16 cellular contexts compared by ENCODE assay signal in genomic region chr16:24537474-24538337, GRCh38. TPM values are rescaled to one million over a fixed set of nuclear protein-coding genes. Genes with fewer than 3 reads are reported as not detected.
DNase-seq lines count a peak whose midpoint lies in the region; ATAC-seq and TF ChIP-seq lines count a peak whose summit lies in the region.
"Had no signal": no experiment of that assay in that cellular context is flagged by ENCODE, and none has a peak within 500 bp of the region (broad histone marks: within the 10 kb centered on the region; RNA-seq: fewer than 3 reads in every experiment).

No MANE protein-coding gene starts in this region.

- H3K4me3 Mint-ChIP-seq in activated T-cell treated with anti-CD3 and anti-CD28 coated beads, Interleukin-2, amount 50 U/mL, for 4 hours, result peak overlapping the region; percentile 63
- H3K4me3 Mint-ChIP-seq in activated T-helper 17 cell treated with anti-CD3 and anti-CD28 coated beads, Interleukin-2, amount 50 U/mL, for 72 hours, result peak overlapping the region; percentile 98

- intact Hi-C loops in psoas muscle (cut with DNase I), result loop anchor here in 1 of 2 donors (10.0 kb wide), 1 partner anchor 717 kb away; the partner anchor contains the start of gene ZKSCAN2

- DNase-seq in activated T-cell treated with anti-CD3 and anti-CD28 coated beads, Interleukin-2, amount 50 U/mL, for 4 hours, result no peak
- no peak for DNase-seq in activated T-cell treated with anti-CD3 and anti-CD28 coated beads, Interleukin-2, amount 50 U/mL, for 1 hour
- peak; percentile 54 for DNase-seq in MG63
- DNase-seq in neuronal stem cell (ENCODE audit: low spot score), result no peak
- DNase-seq in psoas muscle, result no peak
- DNase-seq: activated CD4-positive, alpha-beta memory T cell treated with anti-CD3 and anti-CD28 coated beads, Interleukin-2, amount 10 ng/mL, durations not matched to agents 7 days and 5 days; anterior cingulate cortex; gastrocnemius medialis; NCI-H1092; NCI-H510A treated with DMSO at 0.1 percent for 48 hours; small intestine had no signal

- H3K36me3 Mint-ChIP-seq in activated T-cell treated with anti-CD3 and anti-CD28 coated beads, Interleukin-2, amount 50 U/mL, for 4 hours (ENCODE audit: insufficient read depth), result peaks cover 17% of the 10 kb centered on the region
- peaks cover 32% of the 10 kb centered on the region for H3K36me3 Mint-ChIP-seq in activated T-helper 17 cell treated with anti-CD3 and anti-CD28 coated beads, Interleukin-2, amount 50 U/mL, for 72 hours (ENCODE audit: low read depth)

- TF ChIP-seq CTCF in psoas muscle (IDR thresholded peaks at IDR 0.05), result no peak

- H3K9me3 ChIP-seq in MG63 (no peaks in the 10 kb centered on the region), neuronal stem cell (replicated peaks in 1 of 2; ENCODE audit: control insufficient read depth in 2 of 2, insufficient read depth in 1 of 2, low read depth in 1 of 2, low read length in 2 of 2) (no peaks in the 10 kb centered on the region), psoas muscle (no peaks in the 10 kb centered on the region)
- H3K9me3 ChIP-seq: gastrocnemius medialis, neutrophil, SJSA1 had no signal

- ATAC-seq in activated T-cell treated with anti-CD3 and anti-CD28 coated beads, Interleukin-2, amount 50 U/mL, for 4 hours, result no peak
- no peak for ATAC-seq in activated T-helper 17 cell treated with anti-CD3 and anti-CD28 coated beads, Interleukin-2, amount 50 U/mL, for 72 hours (replicated peaks)
- no peak for ATAC-seq in GM19467 (IDR thresholded peaks at IDR 0.05; ENCODE audit: unreplicated experiment)
- ATAC-seq in HG03571 (IDR thresholded peaks at IDR 0.05; ENCODE audit: unreplicated experiment), result no peak
- no peak for ATAC-seq in psoas muscle
- ATAC-seq: gastrocnemius medialis had no signal

- no peak overlapping the region for H3K14ac ChIP-seq in neuronal stem cell (ENCODE audit: low read length)

- no peak overlapping the region for H2BK15ac ChIP-seq in neuronal stem cell (ENCODE audit: low read length)

- H3K27me3 ChIP-seq in MG63 (no peaks in the 10 kb centered on the region), neuronal stem cell (ENCODE audit: control insufficient read depth in 3 of 3, insufficient read depth in 3 of 3, low read depth in 1 of 3, low read length in 3 of 3) (no peaks in the 10 kb centered on the region), psoas muscle (ENCODE audit: insufficient read depth in 3 of 3, low read length in 2 of 3) (no peaks in the 10 kb centered on the region)
- H3K27me3 ChIP-seq: gastrocnemius medialis, neutrophil, SJSA1 had no signal

- H2BK120ac ChIP-seq in neuronal stem cell (ENCODE audit: low read depth, low read length), result no peak overlapping the region

- peak overlapping the region; percentile 18 for H2AFZ ChIP-seq in neuronal stem cell (ENCODE audit: low read length)

- no peak overlapping the region for H2BK5ac ChIP-seq in neuronal stem cell (ENCODE audit: low read length)

- H3K23ac ChIP-seq in neuronal stem cell (ENCODE audit: low read depth, low read length, poor library complexity), result no peak overlapping the region

- no peak overlapping the region for H4K8ac ChIP-seq in neuronal stem cell (ENCODE audit: low read depth, low read length)

- no peaks in the 10 kb centered on the region for H3K79me1 ChIP-seq in neuronal stem cell (ENCODE audit: low read depth, low read length)

- no peak overlapping the region for H2AK5ac ChIP-seq in neuronal stem cell (ENCODE audit: low read depth, low read length)

- H3K27me3 Mint-ChIP-seq in activated T-cell treated with anti-CD3 and anti-CD28 coated beads, Interleukin-2, amount 50 U/mL, for 4 hours (ENCODE audit: low read depth), result no peaks in the 10 kb centered on the region
- no peaks in the 10 kb centered on the region for H3K27me3 Mint-ChIP-seq in activated T-helper 17 cell treated with anti-CD3 and anti-CD28 coated beads, Interleukin-2, amount 50 U/mL, for 72 hours

- no peak overlapping the region for H2BK12ac ChIP-seq in neuronal stem cell (ENCODE audit: low read length)

- no peak overlapping the region for H3K4me2 ChIP-seq in neuronal stem cell (ENCODE audit: insufficient read depth, low read length, poor library complexity, severe bottlenecking)

- H3K36me3 ChIP-seq in MG63, result peaks cover 26% of the 10 kb centered on the region
- peaks cover 0 to 8% of the 10 kb centered on the region in 2 donors for H3K36me3 ChIP-seq in neuronal stem cell (replicated peaks in 1 of 2; ENCODE audit: control insufficient read depth in 2 of 2, insufficient read depth in 2 of 2, low read length in 2 of 2)
- no peaks in the 10 kb centered on the region for H3K36me3 ChIP-seq in psoas muscle (ENCODE audit: insufficient read depth in 1 of 2, low read depth in 1 of 2)
- H3K36me3 ChIP-seq: gastrocnemius medialis, neutrophil had no signal

- peak overlapping the region; percentile 59 for H3K4ac ChIP-seq in neuronal stem cell (ENCODE audit: low read length)

- H3K4me1 ChIP-seq in neuronal stem cell (ENCODE audit: control insufficient read depth in 2 of 2, insufficient read depth in 1 of 2, low read depth in 1 of 2, low read length in 2 of 2) (peaks cover 1 to 8% of the 10 kb centered on the region in 2 donors), psoas muscle (no peaks in the 10 kb centered on the region)

- H3K4me3 ChIP-seq in MG63 (peak overlapping the region; percentile 9; the same call in 1 of the 2 replicates), neuronal stem cell (ENCODE audit: low read length in 2 of 2) (no peak overlapping the region), psoas muscle (no peak overlapping the region)

- no peaks in the 10 kb centered on the region for H3K9me3 Mint-ChIP-seq in activated T-cell treated with anti-CD3 and anti-CD28 coated beads, Interleukin-2, amount 50 U/mL, for 4 hours
- no peaks in the 10 kb centered on the region for H3K9me3 Mint-ChIP-seq in activated T-helper 17 cell treated with anti-CD3 and anti-CD28 coated beads, Interleukin-2, amount 50 U/mL, for 72 hours
- H3K9me3 Mint-ChIP-seq: activated CD4-positive, alpha-beta memory T cell treated with anti-CD3 and anti-CD28 coated beads, Interleukin-2, amount 10 ng/mL, durations not matched to agents 7 days and 5 days had no signal

- WGBS in neuronal stem cell (ENCODE audit: extremely low coverage in 2 of 2, insufficient read length in 2 of 2, insufficient replicate concordance in 1 of 2), 2 donors, result no CpG with 5 or more reads among the region's 16 CpGs
- 75 to 82% (median 77%) methylated on average over 16 of the region's 16 CpGs for WGBS in psoas muscle, 3 donors

- no peak overlapping the region for H3K9ac ChIP-seq in neuronal stem cell (ENCODE audit: low read depth, low read length, poor library complexity)

- H4K91ac ChIP-seq in neuronal stem cell (ENCODE audit: low read depth, low read length, poor library complexity), result no peak overlapping the region

- no peak overlapping the region for H3K27ac Mint-ChIP-seq in activated T-helper 17 cell treated with anti-CD3 and anti-CD28 coated beads, Interleukin-2, amount 50 U/mL, for 72 hours
- H3K27ac Mint-ChIP-seq: activated CD4-positive, alpha-beta memory T cell treated with anti-CD3 and anti-CD28 coated beads, Interleukin-2, amount 10 ng/mL, durations not matched to agents 7 days and 5 days had no signal

- no peak overlapping the region for H3K18ac ChIP-seq in neuronal stem cell (ENCODE audit: low read length)

- H3K27ac ChIP-seq in neuronal stem cell (replicated peaks; ENCODE audit: low read length) (no peak overlapping the region), psoas muscle (no peak overlapping the region)

- H3K4me1 Mint-ChIP-seq in activated T-cell treated with anti-CD3 and anti-CD28 coated beads, Interleukin-2, amount 50 U/mL, for 4 hours (ENCODE audit: low read depth), result peaks cover 13% of the 10 kb centered on the region
- peaks cover 5% of the 10 kb centered on the region for H3K4me1 Mint-ChIP-seq in activated T-helper 17 cell treated with anti-CD3 and anti-CD28 coated beads, Interleukin-2, amount 50 U/mL, for 72 hours

RNA-seq across cellular contexts. Expression of gene RBBP6, which starts 1.7 kb away (rescaled TPM):
- 10 to 100 TPM; 61.8 to 74.9 (median 73.9) TPM for total RNA-seq in activated T-cell treated with anti-CD3 and anti-CD28 coated beads, Interleukin-2, amount 50 U/mL, for 4 hours
- total RNA-seq in MG63 (2014; rRNA removed; shearing (Covaris generic); ENCODE audit: low replicate concordance), result 6.8 and 13.6 TPM in 2 replicates
- total RNA-seq in activated T-helper 17 cell treated with anti-CD3 and anti-CD28 coated beads, Interleukin-2, amount 50 U/mL, for 72 hours, result 10 to 100 TPM; 51.6 to 88.8 TPM
- polyA plus RNA-seq in neuronal stem cell (2013, experiment 1 of 2), result 66.9 TPM
- polyA plus RNA-seq in neuronal stem cell (2013, experiment 2 of 2), result 70.8 TPM
- total RNA-seq in psoas muscle, result 10 to 100 TPM; 21.8 to 30.7 (median 25.7) TPM
- polyA plus RNA-seq in psoas muscle, result 10 to 100 TPM; 11.7 to 21.6 (median 15.4) TPM
